Comparison of ENCODE assay signal across 18 cellular contexts in the genomic region with DNA sequence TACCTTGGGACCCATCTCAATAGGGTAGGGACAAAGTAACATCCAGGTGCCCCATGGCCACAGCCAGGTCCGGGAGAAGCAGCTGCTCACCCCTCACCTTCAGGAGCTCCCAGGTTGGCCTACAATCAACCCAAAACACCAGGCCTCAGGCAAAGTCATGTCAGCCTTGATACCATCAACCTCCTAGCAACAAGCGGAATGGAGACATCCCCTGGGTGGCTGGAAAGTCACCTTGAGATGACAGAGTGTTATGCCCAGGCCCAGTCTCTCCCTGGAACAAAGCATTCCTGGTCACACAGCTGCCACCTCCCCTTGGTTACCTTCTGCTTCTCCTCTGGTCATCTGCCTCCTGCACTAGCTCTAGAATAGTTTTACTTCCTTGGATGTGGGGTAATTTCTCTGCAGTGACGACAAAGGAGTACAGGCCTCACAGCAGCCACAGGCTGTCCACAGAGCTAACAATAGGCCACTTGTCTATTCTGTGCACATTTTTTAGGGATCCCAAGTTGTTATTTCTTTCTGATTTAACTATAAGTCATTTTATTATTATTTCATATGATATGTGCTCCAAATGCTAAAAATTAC.
DNase-seq lines count a peak whose midpoint lies in the region; ATAC-seq and TF ChIP-seq lines count a peak whose summit lies in the region.
"Had no signal": no experiment of that assay in that cellular context is flagged by ENCODE, and none has a peak within 500 bp of the region (broad histone marks: within the 10 kb centered on the region; RNA-seq: fewer than 3 reads in every experiment).

No MANE protein-coding gene starts in this region.

- H3K4me1 Mint-ChIP-seq in effector memory CD8-positive, alpha-beta T cell (ENCODE audit: low read depth in 2 of 2) = peaks cover 23 to 31% of the 10 kb centered on the region in 2 donors

- 53 to 58% methylated on average over 3 of the region's 3 CpGs for WGBS in heart right ventricle, 2 donors

- peak in 1 of 2 experiments; percentile 13 for DNase-seq in SJSA1 (ENCODE audit: low read depth in 1 of 2, low spot score in 2 of 2)
- DNase-seq in heart right ventricle = no peak
- DNase-seq in gastrocnemius medialis = no peak
- DNase-seq in effector memory CD8-positive, alpha-beta T cell = no peak
- no peak for DNase-seq in NOMO-1 treated with dmso at 0.1 percent for 144 hours (lab: John Stamatoyannopoulos, UW; ENCODE audit: unreplicated experiment)
- DNase-seq in RPMI8226 = no peak
- DNase-seq: activated CD4-positive, alpha-beta T cell treated with anti-CD3 and anti-CD28 coated beads, Interleukin-2, amount 50 U/mL, for 4 hours; central memory CD4-positive, alpha-beta T cell; effector memory CD4-positive, alpha-beta T cell; NCI-H1417; NCI-H345; NK-92 treated with Interleukin-12 subunit alpha and Interleukin-12 subunit beta, amount 100 ng/mL, for 24 hours; stimulated activated naive B cell treated with anti-CD40 and anti-IgM and Interleukin-4, amounts not matched to agents 10 μg/mL and 1 μg/mL and 100 μg/mL, for 72 hours had no signal

- H3K4me1 ChIP-seq in DOHH2 (ENCODE audit: control insufficient read depth, low read length) = peaks cover 76% of the 10 kb centered on the region
- H3K4me1 ChIP-seq in SJSA1 (replicated peaks) = peaks cover 34% of the 10 kb centered on the region
- peaks cover 7 to 79% (median 45%) of the 10 kb centered on the region in 9 donors for H3K4me1 ChIP-seq in heart right ventricle
- peaks cover 22 to 26% of the 10 kb centered on the region in 2 donors for H3K4me1 ChIP-seq in gastrocnemius medialis

- H3F3A ChIP-seq in DOHH2 (ENCODE audit: control insufficient read depth, insufficient read depth) = peaks cover 23% of the 10 kb centered on the region

- H4K20me1 ChIP-seq in DOHH2 (ENCODE audit: control insufficient read depth, insufficient read depth, low read depth, low read length) = peaks cover 14% of the 10 kb centered on the region; the same call in 1 of the 2 replicates

- H3K9me3 Mint-ChIP-seq in effector memory CD8-positive, alpha-beta T cell = no peaks in the 10 kb centered on the region
- H3K9me3 Mint-ChIP-seq: memory B cell had no signal

- H3K27me3 ChIP-seq in DOHH2 (ENCODE audit: control insufficient read depth, low read length) (no peaks in the 10 kb centered on the region), SJSA1 (replicated peaks) (no peaks in the 10 kb centered on the region), heart right ventricle (no peaks in the 10 kb centered on the region), gastrocnemius medialis (no peaks in the 10 kb centered on the region)

- ATAC-seq in heart right ventricle (peak in 2 of 8 donors; percentile 19 to 27), gastrocnemius medialis (no peak), GM21723 (IDR thresholded peaks at IDR 0.05; ENCODE audit: unreplicated experiment) (no peak)
- ATAC-seq in effector memory CD8-positive, alpha-beta T cell (replicated peaks) = no peak

- TF ChIP-seq POLR2A in gastrocnemius medialis (IDR thresholded peaks at IDR 0.05) = no peak

- in situ Hi-C loops in gastrocnemius medialis (cut with MboI; ENCODE audit: low sequenced_read_pairs in 4 of 4) = no loop called here

- intact Hi-C loops in heart right ventricle (cut with DNase I) = loop anchor here in 1 of 10 donors (10.0 kb wide), 1 partner anchor 46 kb away; no protein-coding TSS in a partner anchor
- intact Hi-C loops in gastrocnemius medialis (cut with DNase I; ENCODE audit: low total_unique reads) = loop anchor here (5.0 kb wide), 1 partner anchor 114 kb away; a partner anchor contains a TSS

- no peaks in the 10 kb centered on the region for H3K9me2 ChIP-seq in DOHH2 (replicated peaks; ENCODE audit: control insufficient read depth, low read length)

- H3K27me3 Mint-ChIP-seq in effector memory CD8-positive, alpha-beta T cell = no peaks in the 10 kb centered on the region
- H3K27me3 Mint-ChIP-seq: stimulated activated naive B cell treated with anti-CD40 and anti-IgM and Interleukin-4, amounts not matched to agents 10 μg/mL and 1 μg/mL and 100 μg/mL, for 72 hours had no signal

- H3K4me2 ChIP-seq in DOHH2 (ENCODE audit: low read length) = no peak overlapping the region

- no peak overlapping the region for H3K4me3 Mint-ChIP-seq in effector memory CD8-positive, alpha-beta T cell
- H3K4me3 Mint-ChIP-seq: memory B cell had no signal

- H3K4me3 ChIP-seq in DOHH2 (ENCODE audit: low read length) (no peak overlapping the region), SJSA1 (no peak overlapping the region), heart right ventricle (no peak overlapping the region), gastrocnemius medialis (no peak overlapping the region)
- H3K4me3 ChIP-seq: skin epidermis had no signal

- H3K27ac ChIP-seq in DOHH2 (ENCODE audit: low read depth, low read length) (peak overlapping the region; percentile 29; the same call in 1 of the 2 replicates), SJSA1 (peak overlapping the region; percentile 5; the same call in 1 of the 2 replicates), heart right ventricle (peak overlapping the region in 8 of 10 donors; percentile 5 to 71 (median 52)), gastrocnemius medialis (peak overlapping the region in 3 of 4 donors; percentile 49 to 67 (median 59))
- H3K27ac ChIP-seq: KMS-11 had no signal

- H3K79me2 ChIP-seq in DOHH2 (ENCODE audit: control insufficient read depth, low read length) = peaks cover 96% of the 10 kb centered on the region

- peak overlapping the region in 1 of 2 donors; percentile 6 for H3K27ac Mint-ChIP-seq in effector memory CD8-positive, alpha-beta T cell
- H3K27ac Mint-ChIP-seq: memory B cell had no signal

- peaks cover 18% of the 10 kb centered on the region for H3K36me3 Mint-ChIP-seq in effector memory CD8-positive, alpha-beta T cell (ENCODE audit: insufficient read depth)

- H3K36me3 ChIP-seq in DOHH2 (ENCODE audit: control insufficient read depth, low read length) = peaks cover 94% of the 10 kb centered on the region
- peaks cover 8% of the 10 kb centered on the region; the same call in 1 of the 2 replicates for H3K36me3 ChIP-seq in SJSA1
- H3K36me3 ChIP-seq in heart right ventricle = peaks cover 0 to 18% (median 0%) of the 10 kb centered on the region in 9 donors
- no peaks in the 10 kb centered on the region for H3K36me3 ChIP-seq in gastrocnemius medialis

- TF ChIP-seq CTCF in DOHH2 (IDR thresholded peaks at IDR 0.05; ENCODE audit: low read depth, low read length, poor library complexity, severe bottlenecking) (no peak), heart right ventricle (IDR thresholded peaks at IDR 0.05) (no peak), gastrocnemius medialis (IDR thresholded peaks at IDR 0.05 in 4 of 5, conservative IDR thresholded peaks at IDR 0.05 in 1 of 5) (no peak)

- H3K9me3 ChIP-seq in DOHH2 (ENCODE audit: control insufficient read depth, insufficient read depth, low read length) (no peaks in the 10 kb centered on the region), SJSA1 (replicated peaks) (no peaks in the 10 kb centered on the region), heart right ventricle (no peaks in the 10 kb centered on the region), gastrocnemius medialis (no peaks in the 10 kb centered on the region)

Comparison
In these comparisons a context has a peak if more than half of its experiments do, and no peak if none do; other contexts are left out.
1. H3K27ac ChIP-seq: peak in every context shown above with its lines; median percentile 59 in gastrocnemius medialis; 52 in heart right ventricle; 29 in DOHH2; 5 in SJSA1.